In genomic region chr6:87351583-87351982, GRCh38 we compare ENCODE assay signal across 31 cellular contexts. TPM values are rescaled to one million over a fixed set of nuclear protein-coding genes. Genes with fewer than 3 reads are reported as not detected.
"Had no signal": no experiment of that assay in that cellular context is flagged by ENCODE, and none has a peak within 500 bp of the region (broad histone marks: within the 10 kb centered on the region; RNA-seq: fewer than 3 reads in every experiment).

No MANE protein-coding gene starts in this region.

- H3K27ac ChIP-seq: ascending aorta, cardiac muscle cell, VCaP had no signal

- DNase-seq: activated B cell treated with CpG ODN at 0.5 μM for 24 hours; activated CD4-positive, alpha-beta memory T cell treated with anti-CD3 and anti-CD28 coated beads for 36 hours; activated CD4-positive, alpha-beta T cell treated with anti-CD3 and anti-CD28 coated beads for 4 hours; activated CD4-positive, alpha-beta T cell treated with anti-CD3 and anti-CD28 coated beads, Interleukin-2, amount 10 ng/mL, durations not matched to agents 24 days and 14 days; activated CD4-positive, alpha-beta T cell treated with anti-CD3 and anti-CD28 coated beads, Interleukin-2, amount 50 U/mL, for 1 hour; activated CD4-positive, alpha-beta T cell treated with anti-CD3 and anti-CD28 coated beads, Interleukin-2, amount 50 U/mL, for 4 hours; activated CD4-positive, CD25-positive, alpha-beta regulatory T cell treated with anti-CD3 and anti-CD28 coated beads, Interleukin-2, amount 50 U/mL, for 72 hours; activated CD8-positive, alpha-beta memory T cell treated with anti-CD3 and anti-CD28 coated beads, Interleukin-2, amount 50 U/mL, for 4 hours; activated CD8-positive, alpha-beta T cell treated with anti-CD3 and anti-CD28 coated beads for 36 hours; activated effector memory CD4-positive, alpha-beta T cell treated with Interleukin-2 at 50 U/mL for 16 hours; activated gamma-delta T cell; activated naive CD4-positive, alpha-beta T cell treated with anti-CD3 and anti-CD28 coated beads, Interleukin-2, amount 10 ng/mL, durations not matched to agents 7 days and 5 days; activated naive CD4-positive, alpha-beta T cell treated with Interleukin-2 at 50 U/mL for 16 hours; activated naive CD8-positive, alpha-beta T cell treated with anti-CD3 and anti-CD28 coated beads, Interleukin-2, amount 10 ng/mL, durations not matched to agents 7 days and 5 days; activated naive CD8-positive, alpha-beta T cell treated with anti-CD3 and anti-CD28 coated beads, Interleukin-2, amount 50 U/mL, for 24 hours; activated T-cell treated with anti-CD3 and anti-CD28 coated beads, Interleukin-2, amount 50 U/mL, for 24 hours; activated T-cell treated with anti-CD3 and anti-CD28 coated beads, Interleukin-2, amount 50 U/mL, for 48 hours; amygdala; anterior cingulate cortex; central memory CD4-positive, alpha-beta T cell; T-helper 1 cell; T-helper 2 cell; T-helper 9 cell had no signal

- H3K4me3 ChIP-seq: ascending aorta, cardiac muscle cell had no signal

- H3K4me1 ChIP-seq: ascending aorta had no signal

- H3K27me3 ChIP-seq: ascending aorta, cardiac muscle cell had no signal

- H3K36me3 ChIP-seq: ascending aorta, cardiac muscle cell had no signal

- H3K9me3 ChIP-seq: ascending aorta had no signal

- ATAC-seq: activated CD8-positive, alpha-beta T cell treated with anti-CD3 and anti-CD28 coated beads for 36 hours; activated naive CD8-positive, alpha-beta T cell treated with anti-CD3 and anti-CD28 coated beads, Interleukin-2, amount 50 U/mL, for 24 hours had no signal

RNA-seq across cellular contexts. Expression of gene C6orf163, which starts 7.0 kb away (rescaled TPM):
- total RNA-seq: ascending aorta had no signal

RNA-seq across cellular contexts. Expression of gene GJB7, which starts 22.5 kb away (rescaled TPM):
- total RNA-seq: activated B cell treated with CpG ODN at 0.5 μM for 24 hours; activated CD4-positive, alpha-beta memory T cell treated with anti-CD3 and anti-CD28 coated beads for 36 hours; activated CD4-positive, alpha-beta T cell treated with anti-CD3 and anti-CD28 coated beads, Interleukin-2, amount 10 ng/mL, durations not matched to agents 24 days and 14 days; activated CD8-positive, alpha-beta memory T cell treated with anti-CD3 and anti-CD28 coated beads for 36 hours; activated CD8-positive, alpha-beta T cell treated with anti-CD3 and anti-CD28 coated beads for 36 hours; activated naive CD8-positive, alpha-beta T cell treated with anti-CD3 and anti-CD28 coated beads, Interleukin-2, amount 10 ng/mL, durations not matched to agents 7 days and 5 days; activated T-helper 2 cell treated with anti-CD3 and anti-CD28 coated beads, Interferon-gamma antibody, Interleukin-2, Interleukin-4, amounts not matched to agents 10 μg/mL and 5 μg/mL and 100 μg/mL, durations not matched to agents 14 hours and 24 hours and 36 hours; ascending aorta; bronchial epithelial cell; cardiac muscle cell; cerebellum had no signal
- polyA plus RNA-seq: adipose tissue, cardiac muscle cell had no signal

RNA-seq across cellular contexts. Expression of gene CFAP206, which starts 56.2 kb away (rescaled TPM):
- total RNA-seq: activated CD4-positive, alpha-beta memory T cell treated with anti-CD3 and anti-CD28 coated beads for 36 hours; activated CD4-positive, alpha-beta T cell treated with anti-CD3 and anti-CD28 coated beads, Interleukin-2, amount 10 ng/mL, durations not matched to agents 24 days and 14 days; activated CD8-positive, alpha-beta memory T cell treated with anti-CD3 and anti-CD28 coated beads for 36 hours; activated CD8-positive, alpha-beta T cell treated with anti-CD3 and anti-CD28 coated beads for 36 hours; activated naive CD8-positive, alpha-beta T cell treated with anti-CD3 and anti-CD28 coated beads, Interleukin-2, amount 10 ng/mL, durations not matched to agents 7 days and 5 days; activated T-helper 2 cell treated with anti-CD3 and anti-CD28 coated beads, Interferon-gamma antibody, Interleukin-2, Interleukin-4, amounts not matched to agents 10 μg/mL and 5 μg/mL and 100 μg/mL, durations not matched to agents 14 hours and 24 hours and 36 hours; bronchial epithelial cell; cardiac muscle cell had no signal
